ENCODE assay signal across 28 cellular contexts in the genomic region with DNA sequence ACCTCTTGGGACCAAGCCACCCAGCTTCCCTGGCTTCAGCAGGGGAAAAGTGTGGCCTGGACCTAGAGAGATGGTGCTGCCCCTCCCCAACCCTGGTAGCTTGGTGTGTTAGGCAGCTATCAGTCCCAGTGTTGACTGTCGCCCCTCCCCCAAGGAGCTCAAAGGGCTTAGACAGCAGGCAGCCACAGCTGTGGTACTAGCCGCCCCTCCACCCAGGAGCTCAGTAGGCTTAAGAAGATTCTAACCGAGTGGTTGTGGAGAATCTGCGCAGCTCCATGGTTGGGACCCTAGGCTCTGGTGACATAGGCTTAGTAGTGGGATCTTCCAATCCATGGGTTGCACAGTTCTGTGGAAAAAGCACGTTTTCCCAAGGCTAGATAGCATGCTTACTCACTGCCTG.
"Had no signal": no experiment of that assay in that cellular context is flagged by ENCODE, and none has a peak within 500 bp of the region (broad histone marks: within the 10 kb centered on the region; RNA-seq: fewer than 3 reads in every experiment).

No MANE protein-coding gene starts in this region.

- H3K4me3 ChIP-seq: neural progenitor cell, pancreas, prostate gland, right lobe of liver, sigmoid colon, suprapubic skin, testis, tibial artery, transverse colon, upper lobe of right lung, uterus had no signal

- H3K9ac ChIP-seq: neural progenitor cell had no signal

- H3K27me3 ChIP-seq: neural progenitor cell, neutrophil, pancreas, right lobe of liver, sigmoid colon, suprapubic skin, testis, tibial artery, transverse colon, upper lobe of right lung, uterus had no signal

- FAIRE-seq: pancreas, small intestine had no signal

- H2AFZ ChIP-seq: neural progenitor cell had no signal

- H3K4me2 ChIP-seq: neural progenitor cell had no signal

- DNase-seq: naive thymus-derived CD4-positive, alpha-beta T cell; natural killer cell; nucleus accumbens; retina; right cardiac atrium; right lobe of liver; small intestine; stimulated activated CD4-positive, alpha-beta T cell treated with anti-CD3 and anti-CD28 coated beads, Interleukin-12 subunit alpha, Interleukin-12 subunit beta, amount 100 ng/mL, for 4 hours; stimulated activated CD4-positive, alpha-beta T cell treated with anti-CD3 and anti-CD28 coated beads, Interleukin-1b, Interleukin-23, amount 100 ng/mL, for 48 hours; stimulated activated CD4-positive, alpha-beta T cell treated with anti-CD3 and anti-CD28 coated beads, Interleukin-4, amount 100 ng/mL, for 1 hour; stimulated activated CD4-positive, alpha-beta T cell treated with anti-CD3 and anti-CD28 coated beads, Interleukin-4, amount 100 ng/mL, for 4 hours; stimulated activated CD8-positive, alpha-beta memory T cell treated with anti-CD3 and anti-CD28 coated beads, Interleukin-4, amount 100 ng/mL, for 48 hours; stimulated activated naive CD4-positive, alpha-beta T cell; stimulated activated naive CD8-positive, alpha-beta T cell treated with anti-CD3 and anti-CD28 coated beads, Interleukin-15, amount 100 ng/mL, for 72 hours; stimulated activated naive CD8-positive, alpha-beta T cell treated with anti-CD3 and anti-CD28 coated beads, Interleukin-15, Interleukin-2, amounts not matched to agents 100 U/mL and 50 U/mL, for 24 hours; substantia nigra; testis; tibial artery; transverse colon; upper lobe of right lung; uterus had no signal

- H3K27ac ChIP-seq: neural progenitor cell, neutrophil, pancreas, prostate gland, right lobe of liver, sigmoid colon, suprapubic skin, testis, tibial artery, transverse colon, upper lobe of right lung, uterus had no signal

- H3K9me3 ChIP-seq: neutrophil, pancreas, prostate gland, right lobe of liver, testis, transverse colon, upper lobe of right lung, uterus had no signal

- H3K36me3 ChIP-seq: neural progenitor cell, neutrophil, pancreas, prostate gland, right lobe of liver, sigmoid colon, suprapubic skin, tibial artery, transverse colon, upper lobe of right lung, uterus had no signal

- ATAC-seq: naive thymus-derived CD4-positive, alpha-beta T cell; natural killer cell; pancreas; right cardiac atrium; stimulated activated memory B cell treated with anti-CD40 and anti-IgM and Interleukin-4, amounts not matched to agents 10 μg/mL and 1 μg/mL and 100 μg/mL, for 72 hours; stimulated activated naive CD8-positive, alpha-beta T cell treated with anti-CD3 and anti-CD28 coated beads, Interleukin-15, amount 100 ng/mL, for 72 hours; stimulated activated naive CD8-positive, alpha-beta T cell treated with anti-CD3 and anti-CD28 coated beads, Interleukin-15, Interleukin-2, amounts not matched to agents 100 U/mL and 50 U/mL, for 24 hours; upper lobe of right lung had no signal

- H3K4me1 ChIP-seq: pancreas, prostate gland, right lobe of liver, sigmoid colon, suprapubic skin, testis, tibial artery, transverse colon, upper lobe of right lung, uterus had no signal
